ENCODE assay signal across 14 cellular contexts in genomic region chr1:117759535-117759934, GRCh38.
"Had no signal": no experiment of that assay in that cellular context is flagged by ENCODE, and none has a peak within 500 bp of the region (broad histone marks: within the 10 kb centered on the region; RNA-seq: fewer than 3 reads in every experiment).

No MANE protein-coding gene starts in this region.

- H3K36me3 Mint-ChIP-seq: activated naive CD4-positive, alpha-beta T cell treated with anti-CD3 and anti-CD28 coated beads, Interleukin-2, amount 50 U/mL, for 24 hours; activated naive CD8-positive, alpha-beta T cell treated with anti-CD3 and anti-CD28 coated beads, Interleukin-2, amount 10 ng/mL, durations not matched to agents 7 days and 5 days; WTC11 had no signal

- H3K9me3 Mint-ChIP-seq: activated CD4-positive, alpha-beta T cell treated with anti-CD3 and anti-CD28 coated beads, Interleukin-2, amount 10 ng/mL, durations not matched to agents 7 days and 5 days; activated naive CD4-positive, alpha-beta T cell treated with anti-CD3 and anti-CD28 coated beads, Interleukin-2, amount 50 U/mL, for 24 hours; activated naive CD8-positive, alpha-beta T cell treated with anti-CD3 and anti-CD28 coated beads, Interleukin-2, amount 10 ng/mL, durations not matched to agents 7 days and 5 days; activated T-cell treated with anti-CD3 and anti-CD28 coated beads, Interleukin-2, amount 50 U/mL, for 24 hours; activated T-helper 2 cell treated with anti-CD3 and anti-CD28 coated beads, Interferon-gamma antibody, Interleukin-2, Interleukin-4, amounts not matched to agents 10 μg/mL and 5 μg/mL and 100 μg/mL, durations not matched to agents 14 hours and 24 hours and 36 hours had no signal

- H3K27me3 Mint-ChIP-seq: activated naive CD4-positive, alpha-beta T cell treated with anti-CD3 and anti-CD28 coated beads, Interleukin-2, amount 50 U/mL, for 24 hours had no signal

- H3K4me3 Mint-ChIP-seq: activated CD4-positive, alpha-beta T cell treated with anti-CD3 and anti-CD28 coated beads, Interleukin-2, amount 10 ng/mL, durations not matched to agents 7 days and 5 days; activated CD8-positive, alpha-beta T cell treated with anti-CD3 and anti-CD28 coated beads, Interleukin-2, amount 10 ng/mL, durations not matched to agents 7 days and 5 days; activated T-cell treated with anti-CD3 and anti-CD28 coated beads, Interleukin-2, amount 50 U/mL, for 24 hours had no signal

- H3K36me3 ChIP-seq: breast epithelium, SJCRH30 had no signal

- H3K27ac ChIP-seq: breast epithelium, coronary artery, SJCRH30, SK-N-MC had no signal

- H3K4me3 ChIP-seq: body of pancreas, SK-N-MC had no signal

- H3K27me3 ChIP-seq: body of pancreas, breast epithelium, SJCRH30 had no signal

- DNase-seq: activated gamma-delta T cell; activated naive CD8-positive, alpha-beta T cell treated with anti-CD3 and anti-CD28 coated beads, Interleukin-2, amount 10 ng/mL, durations not matched to agents 7 days and 5 days had no signal

- H3K9me3 ChIP-seq: body of pancreas, breast epithelium had no signal

- H3K4me1 ChIP-seq: breast epithelium had no signal

- H3K27ac Mint-ChIP-seq: activated CD4-positive, alpha-beta T cell treated with anti-CD3 and anti-CD28 coated beads for 36 hours; activated CD4-positive, alpha-beta T cell treated with anti-CD3 and anti-CD28 coated beads, Interleukin-2, amount 10 ng/mL, durations not matched to agents 7 days and 5 days; activated CD8-positive, alpha-beta T cell treated with anti-CD3 and anti-CD28 coated beads, Interleukin-2, amount 10 ng/mL, durations not matched to agents 7 days and 5 days; activated naive CD4-positive, alpha-beta T cell treated with anti-CD3 and anti-CD28 coated beads, Interleukin-2, amount 50 U/mL, for 24 hours; activated naive CD8-positive, alpha-beta T cell treated with anti-CD3 and anti-CD28 coated beads, Interleukin-2, amount 10 ng/mL, durations not matched to agents 7 days and 5 days; activated T-cell treated with anti-CD3 and anti-CD28 coated beads, Interleukin-2, amount 50 U/mL, for 24 hours; activated T-helper 2 cell treated with anti-CD3 and anti-CD28 coated beads, Interferon-gamma antibody, Interleukin-2, Interleukin-4, amounts not matched to agents 10 μg/mL and 5 μg/mL and 100 μg/mL, durations not matched to agents 14 hours and 24 hours and 36 hours had no signal
